Comparison of ENCODE assay signal across 35 cellular contexts in the genomic region with DNA sequence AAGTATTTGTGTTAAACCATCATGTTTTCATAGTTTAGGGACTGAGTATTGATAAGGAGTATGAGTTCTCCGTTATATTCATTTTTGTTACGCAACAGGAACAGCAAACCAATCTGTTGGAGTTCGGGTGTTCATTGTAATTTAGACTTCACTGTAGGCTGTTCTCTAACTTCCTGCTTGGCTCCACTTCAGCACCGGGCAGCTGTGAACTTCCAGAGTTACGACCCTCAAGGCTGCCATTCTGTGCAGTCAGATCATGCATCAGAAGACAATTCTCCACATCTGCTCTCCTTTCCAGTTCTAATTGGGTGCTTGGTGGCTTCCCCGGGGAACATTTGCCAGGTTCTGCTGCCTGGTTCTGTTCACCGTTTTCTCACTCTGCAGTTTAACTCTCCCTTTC.
DNase-seq lines count a peak whose midpoint lies in the region; ATAC-seq, FAIRE-seq and TF ChIP-seq lines count a peak whose summit lies in the region.
"Had no signal": no experiment of that assay in that cellular context is flagged by ENCODE, and none has a peak within 500 bp of the region (broad histone marks: within the 10 kb centered on the region; RNA-seq: fewer than 3 reads in every experiment).

No MANE protein-coding gene starts in this region.

- H3K4me1 ChIP-seq in GM23338 (ENCODE audit: insufficient read depth) (peaks cover 3% of the 10 kb centered on the region; the same call in 1 of the 2 replicates), K562 (replicated peaks in 1 of 2; ENCODE audit: control insufficient read depth in 2 of 2, insufficient read depth in 2 of 2, low read length in 2 of 2) (no peaks in the 10 kb centered on the region), pancreas (no peaks in the 10 kb centered on the region)
- H3K4me1 ChIP-seq: neural progenitor cell, parathyroid adenoma, spleen had no signal

- peaks cover 2% of the 10 kb centered on the region; the same call in 1 of the 3 replicates for H3K4me1 Mint-ChIP-seq in GM23338
- H3K4me1 Mint-ChIP-seq: B cell, neural progenitor cell had no signal

- no peaks in the 10 kb centered on the region for H3K36me3 ChIP-seq in GM23338 (ENCODE audit: insufficient read depth)
- no peaks in the 10 kb centered on the region for H3K36me3 ChIP-seq in K562 (ENCODE audit: control insufficient read depth, insufficient read depth, low read length)
- H3K36me3 ChIP-seq in pancreas: no peaks in the 10 kb centered on the region
- H3K36me3 ChIP-seq: neural progenitor cell, spleen, thoracic aorta had no signal

- whole genome bisulfite sequencing in K562 (ENCODE audit: insufficient coverage, low coverage, missing lambda C conversion rate): 9% methylated on average over 7 of the region's 7 CpGs
- WGBS in pancreas, 2 donors: 15 to 25% methylated on average over 7 of the region's 7 CpGs

- no peaks in the 10 kb centered on the region for H3K9me3 Mint-ChIP-seq in GM23338
- H3K9me3 Mint-ChIP-seq: activated naive CD8-positive, alpha-beta T cell treated with anti-CD3 and anti-CD28 coated beads for 36 hours; activated T-cell treated with anti-CD3 and anti-CD28 coated beads, Interleukin-2, amount 50 U/mL, for 24 hours; CD4-positive, alpha-beta memory T cell; neural progenitor cell; stimulated activated naive CD8-positive, alpha-beta T cell treated with anti-CD3 and anti-CD28 coated beads, Interleukin-15, Interleukin-2, amounts not matched to agents 100 ng/mL and 50 ng/mL, for 24 hours had no signal

- intact Hi-C loops in K562 (cut with micrococcal nuclease): no loop called here
- intact Hi-C loops in pancreas (cut with DNase I): no loop called here

- H3K27ac Mint-ChIP-seq in GM23338: no peak overlapping the region
- H3K27ac Mint-ChIP-seq: activated naive CD8-positive, alpha-beta T cell treated with anti-CD3 and anti-CD28 coated beads for 36 hours; activated T-cell treated with anti-CD3 and anti-CD28 coated beads, Interleukin-2, amount 50 U/mL, for 24 hours; B cell; CD4-positive, alpha-beta memory T cell; neural progenitor cell; stimulated activated naive CD8-positive, alpha-beta T cell treated with anti-CD3 and anti-CD28 coated beads, Interleukin-15, Interleukin-2, amounts not matched to agents 100 ng/mL and 50 ng/mL, for 24 hours had no signal

- no peak for ATAC-seq in GM23338
- no peak for ATAC-seq in K562
- peak in 3 of 4 donors; percentile 37 to 90 (median 78) for ATAC-seq in pancreas
- ATAC-seq in HG03045 (IDR thresholded peaks at IDR 0.05; ENCODE audit: unreplicated experiment): no peak
- no peak for ATAC-seq in GM18520 (IDR thresholded peaks at IDR 0.05; ENCODE audit: unreplicated experiment)
- ATAC-seq: HCT116, left ventricle myocardium superior had no signal

- no peak overlapping the region for H3K4me3 Mint-ChIP-seq in GM23338
- H3K4me3 Mint-ChIP-seq: activated naive CD8-positive, alpha-beta T cell treated with anti-CD3 and anti-CD28 coated beads for 36 hours; activated T-cell treated with anti-CD3 and anti-CD28 coated beads, Interleukin-2, amount 50 U/mL, for 24 hours; B cell; CD4-positive, alpha-beta memory T cell; neural progenitor cell; stimulated activated naive CD8-positive, alpha-beta T cell treated with anti-CD3 and anti-CD28 coated beads, Interleukin-15, Interleukin-2, amounts not matched to agents 100 ng/mL and 50 ng/mL, for 24 hours had no signal

- H3K9me2 ChIP-seq in GM23338 (ENCODE audit: insufficient read depth): 0 out of 2 replicates have a peak, but pooled peaks cover 5% of the 10 kb centered on the region

- H3F3A ChIP-seq in GM23338 (replicated peaks; ENCODE audit: low read depth): no peaks in the 10 kb centered on the region

- BruUV-seq in K562 (replicated peaks; lab: Mats Ljungman, UMichigan): no TSS peak

- no peaks in the 10 kb centered on the region for H3K36me3 Mint-ChIP-seq in GM23338 (ENCODE audit: low read depth)
- H3K36me3 Mint-ChIP-seq: activated naive CD8-positive, alpha-beta T cell treated with anti-CD3 and anti-CD28 coated beads for 36 hours; CD4-positive, alpha-beta memory T cell; neural progenitor cell had no signal

- no peak overlapping the region for H3K4me2 ChIP-seq in GM23338
- H3K4me2 ChIP-seq in K562 (ENCODE audit: insufficient read depth, low read length): no peak overlapping the region
- H3K4me2 ChIP-seq: neural progenitor cell had no signal

- H3K9me1 ChIP-seq in K562 (ENCODE audit: control insufficient read depth, insufficient read depth, low read length): no peaks in the 10 kb centered on the region

- no peak for TF ChIP-seq RAD21 in K562 (CRISPR knock-in tag; conservative IDR thresholded peaks at IDR 0.05 in 1 of 2, IDR thresholded peaks at IDR 0.05 in 1 of 2)

- CTCF ChIA-PET in K562 (lab: Yijun Ruan, JAX; ENCODE audit: low intra/inter-chr PET ratio): no interaction called here

- in situ Hi-C loops in K562 (cut with MboI): no loop called here

- no peaks in the 10 kb centered on the region for H3K79me2 ChIP-seq in GM23338 (replicated peaks; ENCODE audit: insufficient read depth)
- no peaks in the 10 kb centered on the region for H3K79me2 ChIP-seq in K562 (ENCODE audit: control insufficient read depth, insufficient read depth, low read length)
- H3K79me2 ChIP-seq: parathyroid adenoma had no signal

- no peak for TF ChIP-seq EP300 in K562 (IDR thresholded peaks at IDR 0.05; ENCODE audit: low read length)

- H3K27me3 ChIP-seq in GM23338 (ENCODE audit: insufficient read depth) (no peaks in the 10 kb centered on the region), K562 (ENCODE audit: control insufficient read depth in 2 of 2, insufficient read depth in 2 of 2, low read length in 2 of 2) (no peaks in the 10 kb centered on the region), pancreas (no peaks in the 10 kb centered on the region)
- H3K27me3 ChIP-seq: neural progenitor cell, spleen had no signal

- H3K27me3 Mint-ChIP-seq in GM23338 (ENCODE audit: insufficient read depth, low read depth, poor library complexity): no peaks in the 10 kb centered on the region

- peak; percentile 25 for DNase-seq in DMS153 (lab: John Stamatoyannopoulos, UW)
- no peak for DNase-seq in DMS153 treated with DMSO at 0.1 percent for 48 hours (lab: John Stamatoyannopoulos, UW; ENCODE audit: unreplicated experiment)
- no peak for DNase-seq in GM23338 (ENCODE audit: low spot score)
- no peak for DNase-seq in K562 (ENCODE audit: extremely low read depth in 1 of 4, low spot score in 3 of 4)
- DNase-seq in pancreas: peak in 4 of 6 donors; percentile 10 to 23 (median 13)
- DNase-seq in activated T-cell treated with anti-CD3 and anti-CD28 coated beads, Interleukin-2, amount 50 U/mL, for 48 hours: no peak
- DNase-seq: 8988T; activated gamma-delta T cell; activated naive CD8-positive, alpha-beta T cell treated with anti-CD3 and anti-CD28 coated beads for 36 hours; activated T-cell treated with anti-CD3 and anti-CD28 coated beads, Interleukin-2, amount 50 U/mL, for 24 hours; aorta; CD4-positive, alpha-beta memory T cell; left ventricle myocardium superior; mesendoderm; NCI-H1092; NCI-H2029; NCI-H226; NCI-H774; retina; spleen; stimulated activated CD4-positive, alpha-beta T cell treated with anti-CD3 and anti-CD28 coated beads, Interleukin-2, amount 100 ng/mL, for 24 hours; stimulated activated CD8-positive, alpha-beta memory T cell treated with anti-CD3 and anti-CD28 coated beads, Interleukin-4, amount 100 ng/mL, for 48 hours; T-helper 1 cell had no signal

- H3K9me3 ChIP-seq in K562 (replicated peaks; ENCODE audit: control insufficient read depth, insufficient read depth, low read depth, low read length): no peaks in the 10 kb centered on the region
- no peaks in the 10 kb centered on the region for H3K9me3 ChIP-seq in pancreas
- H3K9me3 ChIP-seq: spleen, thoracic aorta had no signal

- H3K9ac ChIP-seq in K562 (ENCODE audit: insufficient read depth in 1 of 2, low read depth in 2 of 2, low read length in 2 of 2): no peak overlapping the region
- H3K9ac ChIP-seq: neural progenitor cell, parathyroid adenoma had no signal

- no peak for TF ChIP-seq POLR2A in K562 (conservative IDR thresholded peaks at IDR 0.05)

- H2AFZ ChIP-seq in GM23338 (peak overlapping the region; percentile 24; the same call in 1 of the 2 replicates), K562 (ENCODE audit: low read depth, low read length) (peak overlapping the region; percentile 63)
- H2AFZ ChIP-seq: neural progenitor cell, parathyroid adenoma had no signal

- H3K27ac ChIP-seq in GM23338 (ENCODE audit: low read depth) (no peak overlapping the region), K562 (ENCODE audit: extremely low read depth, low read depth, low read length) (no peak overlapping the region), pancreas (no peak overlapping the region)
- H3K27ac ChIP-seq: neural progenitor cell, parathyroid adenoma, spleen, thoracic aorta had no signal

- H3K4me3 ChIP-seq in GM23338 (no peak overlapping the region), K562 (no peak overlapping the region), pancreas (no peak overlapping the region)
- H3K4me3 ChIP-seq: neural progenitor cell, spleen, thoracic aorta had no signal

- H4K20me1 ChIP-seq in GM23338 (replicated peaks; ENCODE audit: insufficient read depth) (no peaks in the 10 kb centered on the region), K562 (replicated peaks; ENCODE audit: control insufficient read depth, insufficient read depth, low read length) (no peaks in the 10 kb centered on the region)

- no peak for TF ChIP-seq CTCF in GM23338 (conservative IDR thresholded peaks at IDR 0.05; ENCODE audit: low read depth in 2 of 2)
- TF ChIP-seq CTCF in K562 (IDR thresholded peaks at IDR 0.05 in 2 of 3, conservative IDR thresholded peaks at IDR 0.05 in 1 of 3; ENCODE audit: insufficient read depth in 2 of 3, low read depth in 1 of 3, low read length in 3 of 3): no peak
- TF ChIP-seq CTCF in pancreas (IDR thresholded peaks at IDR 0.05): no peak

- no peak for FAIRE-seq in K562 (lab: Jason Lieb, UNC)
- no peak for FAIRE-seq in pancreas (lab: Jason Lieb, UNC)
- FAIRE-seq: colon, D721Med, GM12892, keratinocyte had no signal

- POLR2A ChIA-PET in K562 (lab: Yijun Ruan, JAX): no interaction called here

TF ChIP-seq in GM23338, 12 proteins besides CTCF, POLR2A, EP300 and RAD21 (continues in another document):
- no peak for TF ChIP-seq POLR2AphosphoS5 (IDR thresholded peaks at IDR 0.05; ENCODE audit: low read depth)
- no peak for TF ChIP-seq ZNF331 (CRISPR knock-in tag; IDR thresholded peaks at IDR 0.05; ENCODE audit: low read depth)
- TF ChIP-seq JUNB (IDR thresholded peaks at IDR 0.05; ENCODE audit: unreplicated experiment): no peak

TF ChIP-seq in K562, 482 proteins besides CTCF, POLR2A, EP300 and RAD21:
- TF ChIP-seq BACH1 (tag; IDR thresholded peaks at IDR 0.05) (no peak), CEBPB (tag; IDR thresholded peaks at IDR 0.05) (peak; percentile 20; the same call in 1 of the 2 replicates)

Comparison
In these comparisons a context has a peak if more than half of its experiments do, and no peak if none do; other contexts are left out.
1. DNase-seq: peak in DMS153 (single experiment) and pancreas (4 of 6); none in DMS153 treated with DMSO at 0.1 percent for 48 hours (single experiment), GM23338 (single experiment), K562 (0 of 4) and activated T-cell treated with anti-CD3 and anti-CD28 coated beads, Interleukin-2, amount 50 U/mL, for 48 hours (0 of 2).
2. ATAC-seq: peak in pancreas (3 of 4); none in GM23338 (single experiment), K562 (single experiment), HG03045 (single experiment) and GM18520 (single experiment).